8 cellular contexts compared by ENCODE assay signal in the genomic region with DNA sequence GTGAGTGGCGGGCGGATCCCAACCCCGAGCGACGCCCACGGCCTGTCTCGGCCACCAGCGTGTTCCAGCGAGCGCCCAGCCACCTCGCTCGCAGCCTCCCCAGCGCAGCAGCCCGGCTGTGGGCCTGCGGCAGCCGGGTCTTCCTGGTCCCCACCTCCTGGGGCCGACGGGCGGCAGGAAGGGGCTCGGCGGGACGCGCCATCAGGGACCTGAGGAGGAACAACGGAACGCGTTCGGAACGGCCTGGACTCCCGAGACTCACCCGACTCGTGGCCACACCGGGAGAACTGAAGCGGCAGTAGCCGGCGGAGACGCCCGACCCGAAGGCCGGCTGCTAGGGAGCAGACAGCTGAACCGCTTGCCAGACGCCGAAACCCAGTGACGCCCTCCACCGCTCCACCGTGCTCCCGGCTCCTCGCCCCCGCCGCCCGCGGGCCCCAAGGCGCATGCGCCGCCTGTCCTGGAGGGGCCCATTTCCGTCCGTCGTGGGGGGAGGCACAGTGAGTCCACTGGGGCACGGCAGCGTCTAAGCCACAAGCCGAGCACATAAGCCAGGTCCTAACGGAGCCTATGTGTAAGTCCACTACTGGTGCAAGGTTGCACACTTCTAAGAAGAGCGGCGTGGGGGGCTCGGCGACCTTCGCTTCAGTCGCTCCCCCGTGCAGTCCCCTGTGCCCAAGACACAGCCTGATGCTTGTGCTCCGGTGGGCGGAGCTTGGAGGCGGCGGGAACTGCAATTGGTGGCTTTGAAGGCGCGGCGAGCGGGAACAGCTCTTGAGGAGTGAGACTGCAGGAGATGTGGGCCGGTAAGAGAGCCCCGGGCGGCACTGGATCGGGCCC. TPM values are rescaled to one million over a fixed set of nuclear protein-coding genes. Genes with fewer than 3 reads are reported as not detected.
A peak's percentile ranks its signal among the peaks of the same experiment; 100 is the strongest.
DNase-seq lines count a peak whose midpoint lies in the region; ATAC-seq and TF ChIP-seq lines count a peak whose summit lies in the region.

Gene CENPN (plus strand): TSS at position 743 of the 840 bp plus-strand sequence. CDS start 4,726 bp downstream, outside the sequence.
Gene CMC2 (minus strand): TSS at position 414 of the 840 bp plus-strand sequence. CDS start 9,491 bp downstream, outside the sequence.

- 1% methylated on average over 20 to 54 of the region's 80 CpGs for WGBS in tibial nerve, 2 donors

- TF ChIP-seq CTCF in GM13976 (IDR thresholded peaks at IDR 0.05; ENCODE audit: borderline replicate concordance, control extremely low read depth, extremely low read depth, insufficient read depth, missing control alignments) (no peak), cardiac muscle cell (IDR thresholded peaks at IDR 0.05; ENCODE audit: low read depth, low read length) (no peak), parathyroid adenoma (IDR thresholded peaks at IDR 0.05) (no peak), tibial nerve (IDR thresholded peaks at IDR 0.05) (peak in 2 of 5 experiments; percentile 49 to 67)

- peak; percentile 54 to 93 for TF ChIP-seq EP300 in tibial nerve (IDR thresholded peaks at IDR 0.05)

- DNase-seq in GM13976 (ENCODE audit: low spot score) (peak; percentile 91), NCI-H1436 treated with DMSO at 0.1 percent for 48 hours (lab: John Stamatoyannopoulos, UW) (peak; percentile 83), T follicular helper cell (ENCODE audit: low read depth) (peak; percentile 96), adipocyte (ENCODE audit: low read depth) (peak; percentile 99), cardiac muscle cell (ENCODE audit: low read depth in 1 of 2, low spot score in 1 of 2) (peak; percentile 97 to 100), tibial nerve (ENCODE audit: low spot score in 2 of 2) (peak; percentile 99)

- ATAC-seq in HG02852 (IDR thresholded peaks at IDR 0.05; ENCODE audit: unreplicated experiment): peak; percentile 87

- no peaks in the 10 kb centered on the region for H3K9me3 ChIP-seq in adipocyte (ENCODE audit: control insufficient read depth, low read length)
- no peaks in the 10 kb centered on the region for H3K9me3 ChIP-seq in cardiac muscle cell (ENCODE audit: low read depth)
- no peaks in the 10 kb centered on the region for H3K9me3 ChIP-seq in parathyroid adenoma (ENCODE audit: control insufficient read depth, low read length)
- H3K9me3 ChIP-seq in tibial nerve: no peaks in the 10 kb centered on the region

- H3K4me2 ChIP-seq in parathyroid adenoma (ENCODE audit: low read length): peak within 1 kb of the TSS; percentile 94

- peak within 1 kb of the TSS; percentile 100 for H3K9ac ChIP-seq in adipocyte (ENCODE audit: low read length)
- H3K9ac ChIP-seq in parathyroid adenoma: peak within 1 kb of the TSS; percentile 15

- peak within 1 kb of the TSS; percentile 100 for H3K27ac ChIP-seq in cardiac muscle cell
- peak within 1 kb of the TSS; percentile 97 for H3K27ac ChIP-seq in parathyroid adenoma
- H3K27ac ChIP-seq in tibial nerve: peak within 1 kb of the TSS; percentile 93 to 99 (median 98)

- H3K4me1 ChIP-seq in adipocyte (ENCODE audit: control insufficient read depth, insufficient read depth, low read length) (peaks cover 31% of the 10 kb centered on the region), cardiac muscle cell (ENCODE audit: low read depth) (peaks cover 11% of the 10 kb centered on the region), parathyroid adenoma (peaks cover 4% of the 10 kb centered on the region), tibial nerve (peaks cover 0 to 27% (median 17%) of the 10 kb centered on the region in 4 donors)

- H3K36me3 ChIP-seq in adipocyte (ENCODE audit: control insufficient read depth, insufficient read depth, low read length, severe bottlenecking) (no peaks in the 10 kb centered on the region), cardiac muscle cell (peaks cover 2% of the 10 kb centered on the region), parathyroid adenoma (ENCODE audit: control insufficient read depth, insufficient read depth, low read length) (no peaks in the 10 kb centered on the region), tibial nerve (no peaks in the 10 kb centered on the region)

- peak within 1 kb of the TSS; percentile 94 for H3K4me3 ChIP-seq in adipocyte (ENCODE audit: low read length)
- H3K4me3 ChIP-seq in cardiac muscle cell: peak within 1 kb of the TSS; percentile 81
- H3K4me3 ChIP-seq in parathyroid adenoma (ENCODE audit: low read depth, low read length): peak within 1 kb of the TSS; percentile 93
- H3K4me3 ChIP-seq in tibial nerve: peak within 1 kb of the TSS; percentile 80 to 94 (median 85)

- peak within 1 kb of the TSS; percentile 83 for H2AFZ ChIP-seq in parathyroid adenoma

- H3K27me3 ChIP-seq in adipocyte (replicated peaks; ENCODE audit: control insufficient read depth, insufficient read depth, low read length): no peaks in the 10 kb centered on the region
- no peaks in the 10 kb centered on the region for H3K27me3 ChIP-seq in cardiac muscle cell
- no peaks in the 10 kb centered on the region for H3K27me3 ChIP-seq in parathyroid adenoma (ENCODE audit: control insufficient read depth, insufficient read depth, low read length)
- no peaks in the 10 kb centered on the region for H3K27me3 ChIP-seq in tibial nerve

- in situ Hi-C loops in GM13976 (cut with MboI; ENCODE audit: low sequenced_read_pairs, unreplicated experiment): no loop called here

- peak; percentile 83 to 91 for TF ChIP-seq POLR2A in tibial nerve (IDR thresholded peaks at IDR 0.05)

- H3K79me2 ChIP-seq in parathyroid adenoma: peaks cover 29% of the 10 kb centered on the region

RNA-seq across cellular contexts. Expression of gene CENPN, which starts in this region (rescaled TPM):
- 9.1 and 16.3 TPM in 2 replicates for total RNA-seq in cardiac muscle cell
- 22.1 and 28.7 TPM in 2 replicates for polyA plus RNA-seq in cardiac muscle cell
- 1 to 10 TPM; 1.8 to 8.1 (median 4.2) TPM for total RNA-seq in tibial nerve

RNA-seq across cellular contexts. Expression of gene CMC2, which starts in this region (rescaled TPM):
- 41.3 and 61.1 TPM in 2 replicates for total RNA-seq in cardiac muscle cell
- polyA plus RNA-seq in cardiac muscle cell: 138 and 153 TPM in 2 replicates
- 10 to 100 TPM; 20.0 to 38.7 (median 35.2) TPM for total RNA-seq in tibial nerve

Comparison
In these comparisons a context has a peak if more than half of its experiments do, and no peak if none do; other contexts are left out.
1. Peak in every context shown above with its lines: DNase-seq, ATAC-seq, H3K4me3 ChIP-seq and H3K27ac ChIP-seq.